Comparison of ENCODE assay signal across 1 cellular context in genomic region chr2:218263817-218264611, GRCh38.
TF ChIP-seq lines count a peak whose summit lies in the region.

No MANE protein-coding gene starts in this region.

TF ChIP-seq in SK-N-SH, 30 proteins besides CTCF, POLR2A, EP300 and RAD21:
- TF ChIP-seq FOXJ3 (CRISPR knock-in tag; IDR thresholded peaks at IDR 0.05) (no peak), TAF1 (IDR thresholded peaks at IDR 0.05; ENCODE audit: borderline replicate concordance, low read depth, low read length) (no peak), ZBTB33 (IDR thresholded peaks at IDR 0.05; ENCODE audit: borderline replicate concordance, low read depth) (no peak), USF1 (IDR thresholded peaks at IDR 0.05; ENCODE audit: borderline replicate concordance, low read depth) (no peak), JUND (IDR thresholded peaks at IDR 0.05) (no peak), ELF1 (IDR thresholded peaks at IDR 0.05) (no peak), MAX (IDR thresholded peaks at IDR 0.05; ENCODE audit: low read depth) (no peak), POLR2AphosphoS5 (IDR thresholded peaks at IDR 0.05; ENCODE audit: low read depth, low read length) (no peak), FOSL2 (IDR thresholded peaks at IDR 0.05; ENCODE audit: borderline replicate concordance, low read depth) (no peak)
